Comparison of ENCODE assay signal across 8 cellular contexts in genomic region chr2:86368181-86368824, GRCh38. TPM values are rescaled to one million over a fixed set of nuclear protein-coding genes. Genes with fewer than 3 reads are reported as not detected.
DNase-seq lines count a peak whose midpoint lies in the region; ATAC-seq, FAIRE-seq and TF ChIP-seq lines count a peak whose summit lies in the region.

No MANE protein-coding gene starts in this region.

- no peak overlapping the region for H3K4me3 Mint-ChIP-seq in astrocyte (ENCODE audit: unreplicated experiment)

- no peaks in the 10 kb centered on the region for H4K20me1 ChIP-seq in astrocyte (ENCODE audit: insufficient read depth, low read length)

- peaks cover 4% of the 10 kb centered on the region for H3K27me3 Mint-ChIP-seq in astrocyte (ENCODE audit: low read depth, unreplicated experiment)

- FAIRE-seq in astrocyte (lab: Jason Lieb, UNC): no peak

- no peaks in the 10 kb centered on the region for H3K27me3 ChIP-seq in astrocyte (ENCODE audit: insufficient read depth, low read length)

- no peaks in the 10 kb centered on the region for H3K36me3 ChIP-seq in astrocyte (ENCODE audit: insufficient read depth, low read length)

- H3K4me2 ChIP-seq in astrocyte (ENCODE audit: low read length): peak overlapping the region; percentile 70

- no peak overlapping the region for H3K9ac ChIP-seq in astrocyte (ENCODE audit: low read length)

- H3K9me3 Mint-ChIP-seq in astrocyte (ENCODE audit: unreplicated experiment): peaks cover 5% of the 10 kb centered on the region

- peaks cover 4% of the 10 kb centered on the region for H3K4me1 ChIP-seq in astrocyte (ENCODE audit: insufficient read depth, low read length)

- H3K79me2 ChIP-seq in astrocyte (ENCODE audit: insufficient read depth, low read length): no peaks in the 10 kb centered on the region

- H3K27ac ChIP-seq in astrocyte (ENCODE audit: low read depth, low read length): no peak overlapping the region

- peak; percentile 44 for TF ChIP-seq CTCF in astrocyte (IDR thresholded peaks at IDR 0.05; ENCODE audit: insufficient read depth, low read depth, low read length)

- H3K4me1 Mint-ChIP-seq in astrocyte (ENCODE audit: low read depth, unreplicated experiment): peaks cover 2% of the 10 kb centered on the region

- ATAC-seq in SK-N-SH treated with all-trans-retinoic acid at 6 μM for 48 hours (peak; percentile 73), HG03139 (IDR thresholded peaks at IDR 0.05; ENCODE audit: unreplicated experiment) (no peak), GM21737 (IDR thresholded peaks at IDR 0.05; ENCODE audit: unreplicated experiment) (no peak)

- H3K27ac Mint-ChIP-seq in astrocyte (ENCODE audit: unreplicated experiment): no peak overlapping the region

- H3K9me3 ChIP-seq in astrocyte (ENCODE audit: insufficient read depth, low read depth, low read length): peaks cover 6% of the 10 kb centered on the region

- H2AFZ ChIP-seq in astrocyte (ENCODE audit: low read depth, low read length): peak overlapping the region; percentile 31

- H3K36me3 Mint-ChIP-seq in astrocyte (ENCODE audit: low read depth, unreplicated experiment): no peaks in the 10 kb centered on the region

- H3K4me3 ChIP-seq in astrocyte (ENCODE audit: insufficient read depth, low read depth, low read length): no peak overlapping the region

- DNase-seq in DMS114 treated with DMSO at 0.1 percent for 48 hours (lab: John Stamatoyannopoulos, UW; ENCODE audit: unreplicated experiment) (peak; percentile 36), HT1080 (ENCODE audit: low read depth) (peak; percentile 61), astrocyte (ENCODE audit: low read depth) (peak; percentile 12), iPS-NIHi11 (ENCODE audit: low spot score) (peak; percentile 85)
- peak; percentile 57 for DNase-seq in stimulated activated CD4-positive, alpha-beta T cell treated with anti-CD3 and anti-CD28 coated beads, Interleukin-15, amount 100 ng/mL, for 24 hours

TF ChIP-seq in SK-N-SH treated with all-trans-retinoic acid at 6 μM for 48 hours, 23 proteins besides CTCF, POLR2A, EP300 and RAD21:
- TF ChIP-seq CSDC2 (CRISPR knock-in tag; IDR thresholded peaks at IDR 0.05): no peak
- no peak for TF ChIP-seq OSR1 (CRISPR knock-in tag; IDR thresholded peaks at IDR 0.05)
- no peak for TF ChIP-seq TSHZ2 (CRISPR knock-in tag; IDR thresholded peaks at IDR 0.05)
- no peak for TF ChIP-seq PPARA (CRISPR knock-in tag; IDR thresholded peaks at IDR 0.05; ENCODE audit: borderline replicate concordance)
- no peak for TF ChIP-seq PATZ1 (CRISPR knock-in tag; IDR thresholded peaks at IDR 0.05; ENCODE audit: borderline replicate concordance)
- TF ChIP-seq ZNF565 (CRISPR knock-in tag; conservative IDR thresholded peaks at IDR 0.05; ENCODE audit: low read depth): no peak
- no peak for TF ChIP-seq BACH2 (CRISPR knock-in tag; IDR thresholded peaks at IDR 0.05; ENCODE audit: borderline replicate concordance)
- TF ChIP-seq, protein P1, sequence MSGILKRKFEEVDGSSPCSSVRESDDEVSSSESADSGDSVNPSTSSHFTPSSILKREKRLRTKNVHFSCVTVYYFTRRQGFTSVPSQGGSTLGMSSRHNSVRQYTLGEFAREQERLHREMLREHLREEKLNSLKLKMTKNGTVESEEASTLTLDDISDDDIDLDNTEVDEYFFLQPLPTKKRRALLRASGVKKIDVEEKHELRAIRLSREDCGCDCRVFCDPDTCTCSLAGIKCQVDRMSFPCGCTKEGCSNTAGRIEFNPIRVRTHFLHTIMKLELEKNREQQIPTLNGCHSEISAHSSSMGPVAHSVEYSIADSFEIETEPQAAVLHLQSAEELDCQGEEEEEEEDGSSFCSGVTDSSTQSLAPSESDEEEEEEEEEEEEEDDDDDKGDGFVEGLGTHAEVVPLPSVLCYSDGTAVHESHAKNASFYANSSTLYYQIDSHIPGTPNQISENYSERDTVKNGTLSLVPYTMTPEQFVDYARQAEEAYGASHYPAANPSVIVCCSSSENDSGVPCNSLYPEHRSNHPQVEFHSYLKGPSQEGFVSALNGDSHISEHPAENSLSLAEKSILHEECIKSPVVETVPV (CRISPR knock-in tag; IDR thresholded peaks at IDR 0.05): no peak
- no peak for TF ChIP-seq CREB5 (CRISPR knock-in tag; IDR thresholded peaks at IDR 0.05; ENCODE audit: low read depth)
- no peak for TF ChIP-seq ISL1 (CRISPR knock-in tag; IDR thresholded peaks at IDR 0.05)
- no peak for TF ChIP-seq ZFP3 (CRISPR knock-in tag; IDR thresholded peaks at IDR 0.05)
- TF ChIP-seq, protein P2, sequence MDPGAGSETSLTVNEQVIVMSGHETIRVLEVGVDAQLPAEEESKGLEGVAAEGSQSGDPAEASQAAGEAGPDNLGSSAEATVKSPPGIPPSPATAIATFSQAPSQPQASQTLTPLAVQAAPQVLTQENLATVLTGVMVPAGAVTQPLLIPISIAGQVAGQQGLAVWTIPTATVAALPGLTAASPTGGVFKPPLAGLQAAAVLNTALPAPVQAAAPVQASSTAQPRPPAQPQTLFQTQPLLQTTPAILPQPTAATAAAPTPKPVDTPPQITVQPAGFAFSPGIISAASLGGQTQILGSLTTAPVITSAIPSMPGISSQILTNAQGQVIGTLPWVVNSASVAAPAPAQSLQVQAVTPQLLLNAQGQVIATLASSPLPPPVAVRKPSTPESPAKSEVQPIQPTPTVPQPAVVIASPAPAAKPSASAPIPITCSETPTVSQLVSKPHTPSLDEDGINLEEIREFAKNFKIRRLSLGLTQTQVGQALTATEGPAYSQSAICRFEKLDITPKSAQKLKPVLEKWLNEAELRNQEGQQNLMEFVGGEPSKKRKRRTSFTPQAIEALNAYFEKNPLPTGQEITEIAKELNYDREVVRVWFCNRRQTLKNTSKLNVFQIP (CRISPR knock-in tag; IDR thresholded peaks at IDR 0.05; ENCODE audit: borderline replicate concordance, low read depth): no peak
- no peak for TF ChIP-seq ZFP30 (CRISPR knock-in tag; IDR thresholded peaks at IDR 0.05)
- no peak for TF ChIP-seq ZNF70 (CRISPR knock-in tag; IDR thresholded peaks at IDR 0.05)
- no peak for TF ChIP-seq TOX (CRISPR knock-in tag; IDR thresholded peaks at IDR 0.05; ENCODE audit: borderline replicate concordance)
- no peak for TF ChIP-seq GLIS3 (CRISPR knock-in tag; IDR thresholded peaks at IDR 0.05)
- no peak for TF ChIP-seq TCF4 (CRISPR knock-in tag; IDR thresholded peaks at IDR 0.05; ENCODE audit: borderline replicate concordance)
- no peak for TF ChIP-seq ZC3H10 (CRISPR knock-in tag; IDR thresholded peaks at IDR 0.05)
- no peak for TF ChIP-seq SNAI2 (CRISPR knock-in tag; IDR thresholded peaks at IDR 0.05)
- no peak for TF ChIP-seq RARB (CRISPR knock-in tag; IDR thresholded peaks at IDR 0.05)

RNA-seq across cellular contexts. Expression of gene REEP1, which starts 30.9 kb away (rescaled TPM):
- total RNA-seq in HT1080 (2014; rRNA removed; shearing (Covaris generic)): 0.13 TPM in 1 of 2 replicates, not detected in the other
- polyA plus RNA-seq in HT1080 (2015; cell fraction: cytosol; rRNA removed): 0.09 and 0.14 TPM in 2 replicates
- 0.04 and 0.24 TPM in 2 replicates for polyA plus RNA-seq in HT1080 (2015; cell fraction: nucleus; rRNA removed)
- total RNA-seq in astrocyte: 0.61 and 1.1 TPM in 2 replicates

Comparison
In these comparisons a context has a peak if more than half of its experiments do, and no peak if none do; other contexts are left out.
1. DNase-seq: peak in every context shown above with its lines; median percentile 85 in iPS-NIHi11; 61 in HT1080; 57 in stimulated activated CD4-positive, alpha-beta T cell treated with anti-CD3 and anti-CD28 coated beads, Interleukin-15, amount 100 ng/mL, for 24 hours; 36 in DMS114 treated with DMSO at 0.1 percent for 48 hours; 12 in astrocyte.